1 cellular context compared by ENCODE assay signal in genomic region chr12:54879132-54879531, GRCh38.
TF ChIP-seq lines count a peak whose summit lies in the region.

No MANE protein-coding gene starts in this region.

TF ChIP-seq in HCT116, 20 proteins besides CTCF, POLR2A, EP300 and RAD21 (continued from another document):
- TF ChIP-seq REST (IDR thresholded peaks at IDR 0.05; ENCODE audit: low read depth), result no peak
- no peak for TF ChIP-seq YY1 (IDR thresholded peaks at IDR 0.05; ENCODE audit: extremely low read depth, insufficient replicate concordance, low read depth, low read length)
- TF ChIP-seq MAX (IDR thresholded peaks at IDR 0.05), result peak; percentile 90
- TF ChIP-seq CBX3 (IDR thresholded peaks at IDR 0.05; ENCODE audit: low read depth), result 0 out of 2 replicates have a peak, but pooled peaks have one; percentile 41
- no peak for TF ChIP-seq EZH2 (IDR thresholded peaks at IDR 0.05)
- no peak for TF ChIP-seq ATF3 (IDR thresholded peaks at IDR 0.05)
TF ChIP-seq in HCT116: peak in this region for 3.
